ENCODE assay signal across 13 cellular contexts in the genomic region with DNA sequence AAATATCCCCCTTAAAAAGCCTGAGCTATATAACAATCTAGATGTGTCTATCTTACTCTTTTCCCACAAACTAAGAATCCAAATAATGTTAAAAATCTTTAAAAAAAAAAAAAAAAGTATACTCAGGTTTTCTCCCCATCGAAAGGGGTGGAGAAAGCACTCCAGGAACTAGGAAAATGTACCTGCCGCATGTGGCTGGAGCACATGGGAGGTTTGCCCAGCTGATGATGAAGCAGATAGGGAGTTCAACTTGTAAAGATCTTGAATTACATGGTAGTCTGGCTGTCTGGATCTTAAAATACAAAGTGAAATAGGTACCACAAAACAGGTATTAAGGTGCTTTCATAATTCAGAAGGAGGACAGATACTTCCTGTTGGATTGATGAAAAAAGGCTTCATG. TPM values are rescaled to one million over a fixed set of nuclear protein-coding genes. Genes with fewer than 3 reads are reported as not detected.
DNase-seq lines count a peak whose midpoint lies in the region; ATAC-seq, FAIRE-seq and TF ChIP-seq lines count a peak whose summit lies in the region.
"Had no signal": no experiment of that assay in that cellular context is flagged by ENCODE, and none has a peak within 500 bp of the region (broad histone marks: within the 10 kb centered on the region; RNA-seq: fewer than 3 reads in every experiment).

No MANE protein-coding gene starts in this region.

- intact Hi-C loops in K562 (cut with micrococcal nuclease) = loop anchor here (5.0 kb wide), 1 partner anchor 238 kb away; the partner anchor contains the start of gene TAF15

- H3K9ac ChIP-seq in KMS-11 (no peak overlapping the region), K562 (ENCODE audit: insufficient read depth in 1 of 2, low read depth in 2 of 2, low read length in 2 of 2) (peak overlapping the region; percentile 89 to 93)

- CTCF ChIA-PET in K562 (lab: Yijun Ruan, JAX; ENCODE audit: low intra/inter-chr PET ratio) = no interaction called here

- H3K36me3 Mint-ChIP-seq in neural crest cell (ENCODE audit: low read depth) = no peaks in the 10 kb centered on the region

- H2AFZ ChIP-seq in KMS-11 (ENCODE audit: low read depth) (no peak overlapping the region), K562 (ENCODE audit: low read depth, low read length) (no peak overlapping the region)

- H3K4me1 ChIP-seq in DOHH2 (ENCODE audit: control insufficient read depth, low read length) = peaks cover 18% of the 10 kb centered on the region
- H3K4me1 ChIP-seq in KMS-11 (ENCODE audit: low read depth, poor library complexity, severe bottlenecking) = peaks cover 16% of the 10 kb centered on the region
- H3K4me1 ChIP-seq in K562 (replicated peaks in 1 of 2; ENCODE audit: control insufficient read depth in 2 of 2, insufficient read depth in 2 of 2, low read length in 2 of 2) = peaks cover 15 to 31% of the 10 kb centered on the region in 2 experiments

- TF ChIP-seq EP300 in K562 (IDR thresholded peaks at IDR 0.05; ENCODE audit: low read length) = no peak

- peaks cover 29% of the 10 kb centered on the region for H3K4me1 Mint-ChIP-seq in neural crest cell

- peaks cover 44% of the 10 kb centered on the region for H3K79me2 ChIP-seq in DOHH2 (ENCODE audit: control insufficient read depth, low read length)
- peaks cover 27% of the 10 kb centered on the region; the same call in 1 of the 2 replicates for H3K79me2 ChIP-seq in KMS-11 (ENCODE audit: insufficient read depth, low read depth)
- peaks cover 63% of the 10 kb centered on the region for H3K79me2 ChIP-seq in K562 (ENCODE audit: control insufficient read depth, insufficient read depth, low read length)

- no peak for ATAC-seq in K562
- no peak for ATAC-seq in HG03139 (IDR thresholded peaks at IDR 0.05; ENCODE audit: unreplicated experiment)
- ATAC-seq: gastrocnemius medialis had no signal

- peak overlapping the region; percentile 72 for H3K4me3 Mint-ChIP-seq in neural crest cell

- no peaks in the 10 kb centered on the region for H3K9me1 ChIP-seq in K562 (ENCODE audit: control insufficient read depth, insufficient read depth, low read length)

- no peaks in the 10 kb centered on the region for H3K9me3 Mint-ChIP-seq in neural crest cell

- no peaks in the 10 kb centered on the region for H3K9me2 ChIP-seq in DOHH2 (replicated peaks; ENCODE audit: control insufficient read depth, low read length)

- peaks cover 7% of the 10 kb centered on the region; the same call in 1 of the 2 replicates for H3F3A ChIP-seq in DOHH2 (ENCODE audit: control insufficient read depth, insufficient read depth)

- DNase-seq in K562 (ENCODE audit: extremely low read depth in 1 of 4, low spot score in 3 of 4) (no peak), neural crest cell (ENCODE audit: low read depth, low spot score) (no peak), frontal cortex (ENCODE audit: low spot score in 2 of 2) (no peak), MG63 (no peak)
- DNase-seq: gastrocnemius medialis, NCI-H2081 treated with DMSO at 0.1 percent for 48 hours, SHP77 had no signal

- WGBS in K562 (ENCODE audit: insufficient coverage, low coverage, missing lambda C conversion rate) = 5% methylated on average over 2 of the region's 2 CpGs

- in situ Hi-C loops in K562 (cut with MboI) = no loop called here

- peak overlapping the region; percentile 84 for H3K4me3 ChIP-seq in DOHH2 (ENCODE audit: low read length)
- no peak overlapping the region for H3K4me3 ChIP-seq in KMS-11 (IDR thresholded peaks at IDR 0.05; ENCODE audit: insufficient read depth, low read depth, low read length)
- H3K4me3 ChIP-seq in K562 = peak overlapping the region; percentile 93
- no peak overlapping the region; the same call in 1 of the 2 replicates for H3K4me3 ChIP-seq in MG63

- no peaks in the 10 kb centered on the region; the same call in 1 of the 2 replicates for H4K20me1 ChIP-seq in DOHH2 (ENCODE audit: control insufficient read depth, insufficient read depth, low read depth, low read length)
- no peaks in the 10 kb centered on the region for H4K20me1 ChIP-seq in KMS-11 (ENCODE audit: insufficient read depth)
- H4K20me1 ChIP-seq in K562 (replicated peaks; ENCODE audit: control insufficient read depth, insufficient read depth, low read length) = no peaks in the 10 kb centered on the region

- no peak for TF ChIP-seq POLR2A in K562 (conservative IDR thresholded peaks at IDR 0.05)

- H3K9me3 ChIP-seq in DOHH2 (ENCODE audit: control insufficient read depth, insufficient read depth, low read length) (no peaks in the 10 kb centered on the region), K562 (replicated peaks; ENCODE audit: control insufficient read depth, insufficient read depth, low read depth, low read length) (no peaks in the 10 kb centered on the region), MG63 (no peaks in the 10 kb centered on the region)
- H3K9me3 ChIP-seq: gastrocnemius medialis had no signal

- H3K27me3 Mint-ChIP-seq in neural crest cell (ENCODE audit: low read depth) = peaks cover 32% of the 10 kb centered on the region

- no TSS peak for BruUV-seq in K562 (replicated peaks; lab: Mats Ljungman, UMichigan)

- H3K27ac Mint-ChIP-seq in neural crest cell (ENCODE audit: unreplicated experiment) = no peak overlapping the region

- POLR2A ChIA-PET in K562 (lab: Yijun Ruan, JAX) = interaction anchor here (0.6 to 8.6 kb wide), 6 partner anchors 8 to 1351 kb away, joined by 3 to 122 read pairs (median 4); partner anchors contain the start of genes PEX12 and SLFN14

- H3K27ac ChIP-seq in DOHH2 (ENCODE audit: low read depth, low read length) (no peak overlapping the region), KMS-11 (no peak overlapping the region), K562 (ENCODE audit: extremely low read depth, low read depth, low read length) (peak overlapping the region; percentile 96; the same call in 2 of the 3 replicates)

- no peak for TF ChIP-seq RAD21 in K562 (CRISPR knock-in tag; conservative IDR thresholded peaks at IDR 0.05 in 1 of 2, IDR thresholded peaks at IDR 0.05 in 1 of 2)

- H3K27me3 ChIP-seq in DOHH2 (ENCODE audit: control insufficient read depth, low read length) = no peaks in the 10 kb centered on the region; the same call in 1 of the 2 replicates
- H3K27me3 ChIP-seq in KMS-11 (ENCODE audit: insufficient read depth, low read depth) = no peaks in the 10 kb centered on the region
- H3K27me3 ChIP-seq in K562 (ENCODE audit: control insufficient read depth in 2 of 2, insufficient read depth in 2 of 2, low read length in 2 of 2) = no peaks in the 10 kb centered on the region
- 0 out of 2 replicates have a peak, but pooled peaks cover 2% of the 10 kb centered on the region for H3K27me3 ChIP-seq in MG63
- H3K27me3 ChIP-seq: gastrocnemius medialis had no signal

- H3K36me3 ChIP-seq in DOHH2 (ENCODE audit: control insufficient read depth, low read length) = peaks cover 11% of the 10 kb centered on the region
- no peaks in the 10 kb centered on the region for H3K36me3 ChIP-seq in KMS-11 (ENCODE audit: insufficient read depth)
- peaks cover 38% of the 10 kb centered on the region for H3K36me3 ChIP-seq in K562 (ENCODE audit: control insufficient read depth, insufficient read depth, low read length)
- H3K36me3 ChIP-seq in MG63 = peaks cover 24% of the 10 kb centered on the region
- H3K36me3 ChIP-seq: gastrocnemius medialis had no signal

- H3K4me2 ChIP-seq in DOHH2 (ENCODE audit: low read length) (peak overlapping the region; percentile 87), KMS-11 (peak overlapping the region; percentile 87; the same call in 1 of the 2 replicates), K562 (ENCODE audit: insufficient read depth, low read length) (peak overlapping the region; percentile 97)

- FAIRE-seq in K562 (lab: Jason Lieb, UNC) (peak; percentile 11), frontal cortex (lab: Jason Lieb, UNC) (no peak)
- FAIRE-seq: G401.6 had no signal

- TF ChIP-seq CTCF in DOHH2 (IDR thresholded peaks at IDR 0.05; ENCODE audit: low read depth, low read length, poor library complexity, severe bottlenecking) = no peak
- no peak for TF ChIP-seq CTCF in KMS-11 (conservative IDR thresholded peaks at IDR 0.05; ENCODE audit: low read depth, low read length)
- no peak for TF ChIP-seq CTCF in K562 (IDR thresholded peaks at IDR 0.05 in 2 of 3, conservative IDR thresholded peaks at IDR 0.05 in 1 of 3; ENCODE audit: insufficient read depth in 2 of 3, low read depth in 1 of 3, low read length in 3 of 3)
- TF ChIP-seq CTCF in neural crest cell (conservative IDR thresholded peaks at IDR 0.05) = no peak

RNA-seq across cellular contexts. Expression of gene SLFN14, which starts 8.8 kb away (rescaled TPM):
- 4.3 and 10.9 TPM in 2 replicates for total RNA-seq in K562 (2011; cell fraction: chromatin; rRNA removed; ENCODE audit: low replicate concordance)
- 2.5 and 3.9 TPM in 2 replicates for total RNA-seq in K562 (2011; cell fraction: nucleolus; rRNA removed)
- total RNA-seq in K562 (2011; cell fraction: nucleoplasm; rRNA removed) = 3.5 and 4.9 TPM in 2 replicates
- total RNA-seq in K562 (2014; rRNA removed) = 2.7 and 3.0 TPM in 2 replicates
- total RNA-seq in K562 (2014; rRNA removed; fragmentation: Illumina TruSeq; extraction: Trizol) = 4.0 and 5.1 TPM in 2 replicates
- 1.3 and 1.7 TPM in 2 replicates for total RNA-seq in K562 (2015; rRNA removed; fragmentation: Illumina TruSeq; extraction: Trizol)
- total RNA-seq in K562 (2021) = 3.2 and 4.3 TPM in 2 replicates
- 1.2 and 3.9 TPM in 2 replicates for polyA plus RNA-seq in K562 (2011; rRNA removed)
- 0.65 and 1.0 TPM in 2 replicates for polyA plus RNA-seq in K562 (2011; cell fraction: cytosol; rRNA removed)
- polyA plus RNA-seq in K562 (2011; cell fraction: nucleus; rRNA removed) = 0.76 and 2.0 TPM in 2 replicates
- polyA plus RNA-seq in K562 (2012) = 0.89 and 1.3 TPM in 2 replicates
- polyA plus RNA-seq in K562 (2014; fragmentation: Illumina TruSeq; extraction: Trizol) = 3.3 and 3.8 TPM in 2 replicates
- 1 to 10 TPM; 1.6 to 3.1 TPM for polyA plus RNA-seq in K562 (2014; fragmentation: Nextera tagmentation; extraction: Ambion mirVana)
- 2.6 and 3.1 TPM in 2 replicates for polyA plus RNA-seq in K562 (2014; rRNA removed)
- polyA minus RNA-seq in K562 (2011; rRNA and poly(A)+ RNA removed) = 2.1 and 5.7 TPM in 2 replicates
- 0.46 and 2.2 TPM in 2 replicates for polyA minus RNA-seq in K562 (2011; cell fraction: cytosol; rRNA and poly(A)+ RNA removed)
- polyA minus RNA-seq in K562 (2011; cell fraction: nucleus; rRNA and poly(A)+ RNA removed) = 1.4 and 1.9 TPM in 2 replicates
- not detected in 2 replicates for total RNA-seq in neural crest cell
- total RNA-seq in frontal cortex = 0.41 TPM
- total RNA-seq in MG63 (2014; rRNA removed; shearing (Covaris generic); ENCODE audit: low replicate concordance) = not detected in 2 replicates
- total RNA-seq: gastrocnemius medialis, mesenteric fat pad, subcutaneous adipose tissue had no signal

RNA-seq across cellular contexts. Expression of gene PEX12, which starts 9.0 kb away (rescaled TPM):
- 7.7 and 10.2 TPM in 2 replicates for total RNA-seq in K562 (2011; cell fraction: chromatin; rRNA removed; ENCODE audit: low replicate concordance)
- total RNA-seq in K562 (2011; cell fraction: nucleolus; rRNA removed) = 9.2 and 9.3 TPM in 2 replicates
- total RNA-seq in K562 (2011; cell fraction: nucleoplasm; rRNA removed) = 10.9 and 12.7 TPM in 2 replicates
- total RNA-seq in K562 (2014; rRNA removed) = 4.6 and 5.6 TPM in 2 replicates
- 6.4 and 6.8 TPM in 2 replicates for total RNA-seq in K562 (2014; rRNA removed; fragmentation: Illumina TruSeq; extraction: Trizol)
- total RNA-seq in K562 (2015; rRNA removed; fragmentation: Illumina TruSeq; extraction: Trizol) = 5.8 and 6.4 TPM in 2 replicates
- 5.5 and 6.1 TPM in 2 replicates for total RNA-seq in K562 (2021)
- polyA plus RNA-seq in K562 (2011; rRNA removed) = 9.9 and 12.4 TPM in 2 replicates
- 11.1 and 11.7 TPM in 2 replicates for polyA plus RNA-seq in K562 (2011; cell fraction: cytosol; rRNA removed)
- 6.9 and 8.3 TPM in 2 replicates for polyA plus RNA-seq in K562 (2011; cell fraction: nucleus; rRNA removed)
- polyA plus RNA-seq in K562 (2012) = 7.8 TPM in 2 replicates
- 7.9 and 8.4 TPM in 2 replicates for polyA plus RNA-seq in K562 (2014; fragmentation: Illumina TruSeq; extraction: Trizol)
- polyA plus RNA-seq in K562 (2014; fragmentation: Nextera tagmentation; extraction: Ambion mirVana) = 1 to 10 TPM; 4.0 to 6.7 TPM
- 4.5 and 4.9 TPM in 2 replicates for polyA plus RNA-seq in K562 (2014; rRNA removed)
- polyA minus RNA-seq in K562 (2011; rRNA and poly(A)+ RNA removed) = 9.1 and 13.3 TPM in 2 replicates
- polyA minus RNA-seq in K562 (2011; cell fraction: cytosol; rRNA and poly(A)+ RNA removed) = 4.2 and 5.0 TPM in 2 replicates
- 4.8 and 7.3 TPM in 2 replicates for polyA minus RNA-seq in K562 (2011; cell fraction: nucleus; rRNA and poly(A)+ RNA removed)
- 4.2 and 5.1 TPM in 2 replicates for total RNA-seq in neural crest cell
- total RNA-seq in frontal cortex = 6.1 TPM
- total RNA-seq in MG63 (2014; rRNA removed; shearing (Covaris generic); ENCODE audit: low replicate concordance) = 3.9 and 6.1 TPM in 2 replicates

RNA-seq across cellular contexts. Expression of gene AP2B1, which starts 17.7 kb away (rescaled TPM):
- 150 and 264 TPM in 2 replicates for total RNA-seq in K562 (2011; cell fraction: chromatin; rRNA removed; ENCODE audit: low replicate concordance)
- total RNA-seq in K562 (2011; cell fraction: nucleolus; rRNA removed) = 100 and 121 TPM in 2 replicates
- total RNA-seq in K562 (2011; cell fraction: nucleoplasm; rRNA removed) = 133 and 166 TPM in 2 replicates
- total RNA-seq in K562 (2014; rRNA removed) = 90.5 and 115 TPM in 2 replicates
- 114 and 135 TPM in 2 replicates for total RNA-seq in K562 (2014; rRNA removed; fragmentation: Illumina TruSeq; extraction: Trizol)
- total RNA-seq in K562 (2015; rRNA removed; fragmentation: Illumina TruSeq; extraction: Trizol) = 82.0 and 85.9 TPM in 2 replicates
- 221 and 245 TPM in 2 replicates for total RNA-seq in K562 (2021)
- polyA plus RNA-seq in K562 (2011; rRNA removed) = 154 and 287 TPM in 2 replicates
- polyA plus RNA-seq in K562 (2011; cell fraction: cytosol; rRNA removed) = 122 and 145 TPM in 2 replicates
- 151 and 159 TPM in 2 replicates for polyA plus RNA-seq in K562 (2011; cell fraction: nucleus; rRNA removed)
- polyA plus RNA-seq in K562 (2012) = 152 and 157 TPM in 2 replicates
- polyA plus RNA-seq in K562 (2014; fragmentation: Illumina TruSeq; extraction: Trizol) = 191 and 204 TPM in 2 replicates
- polyA plus RNA-seq in K562 (2014; fragmentation: Nextera tagmentation; extraction: Ambion mirVana) = 10 to 100 TPM; 60.1 to 63.6 TPM
- 105 and 126 TPM in 2 replicates for polyA plus RNA-seq in K562 (2014; rRNA removed)
- polyA minus RNA-seq in K562 (2011; rRNA and poly(A)+ RNA removed) = 244 and 452 TPM in 2 replicates
- polyA minus RNA-seq in K562 (2011; cell fraction: cytosol; rRNA and poly(A)+ RNA removed) = 95.2 and 196 TPM in 2 replicates
- polyA minus RNA-seq in K562 (2011; cell fraction: nucleus; rRNA and poly(A)+ RNA removed) = 73.0 and 81.9 TPM in 2 replicates
- total RNA-seq in neural crest cell = 216 and 228 TPM in 2 replicates
- 126 TPM for total RNA-seq in frontal cortex
- 52.9 and 65.0 TPM in 2 replicates for total RNA-seq in MG63 (2014; rRNA removed; shearing (Covaris generic); ENCODE audit: low replicate concordance)

RNA-seq across cellular contexts. Expression of gene SLFN12L, which starts 31.9 kb away (rescaled TPM):
- total RNA-seq in K562 (2011; cell fraction: chromatin; rRNA removed; ENCODE audit: low replicate concordance) = 0.16 and 0.40 TPM in 2 replicates
- total RNA-seq in K562 (2011; cell fraction: nucleolus; rRNA removed) = not detected in 2 replicates
- 0.37 TPM in 1 of 2 replicates, not detected in the other for total RNA-seq in K562 (2011; cell fraction: nucleoplasm; rRNA removed)
- total RNA-seq in K562 (2014; rRNA removed) = 0.04 TPM in 1 of 2 replicates, not detected in the other
- 0.07 TPM in 1 of 2 replicates, not detected in the other for total RNA-seq in K562 (2014; rRNA removed; fragmentation: Illumina TruSeq; extraction: Trizol)
- 0.18 and 0.26 TPM in 2 replicates for total RNA-seq in K562 (2015; rRNA removed; fragmentation: Illumina TruSeq; extraction: Trizol)
- 0.09 and 0.31 TPM in 2 replicates for total RNA-seq in K562 (2021)
- polyA plus RNA-seq in K562 (2011; rRNA removed) = 0.04 TPM in 1 of 2 replicates, not detected in the other
- not detected in 2 replicates for polyA plus RNA-seq in K562 (2011; cell fraction: cytosol; rRNA removed)
- 0.04 TPM in 1 of 2 replicates, not detected in the other for polyA plus RNA-seq in K562 (2011; cell fraction: nucleus; rRNA removed)
- polyA plus RNA-seq in K562 (2012) = 0.05 and 0.58 TPM in 2 replicates
- polyA plus RNA-seq in K562 (2014; fragmentation: Illumina TruSeq; extraction: Trizol) = 0.09 TPM in 1 of 2 replicates, not detected in the other
- polyA plus RNA-seq in K562 (2014; fragmentation: Nextera tagmentation; extraction: Ambion mirVana) = under 1 TPM in 1 of 2 experiments, not detected in 1; 0.04 TPM
- polyA plus RNA-seq in K562 (2014; rRNA removed) = 0.05 TPM in 1 of 2 replicates, not detected in the other
- 0.09 TPM in 1 of 2 replicates, not detected in the other for polyA minus RNA-seq in K562 (2011; rRNA and poly(A)+ RNA removed)
- polyA minus RNA-seq in K562 (2011; cell fraction: cytosol; rRNA and poly(A)+ RNA removed) = not detected in 2 replicates
- 0.27 TPM in 1 of 2 replicates, not detected in the other for polyA minus RNA-seq in K562 (2011; cell fraction: nucleus; rRNA and poly(A)+ RNA removed)
- not detected in 2 replicates for total RNA-seq in neural crest cell
- 0.41 TPM for total RNA-seq in frontal cortex
- not detected in 2 replicates for total RNA-seq in MG63 (2014; rRNA removed; shearing (Covaris generic); ENCODE audit: low replicate concordance)

Comparison
In these comparisons a context has a peak if more than half of its experiments do, and no peak if none do; other contexts are left out.
1. H3K4me3 ChIP-seq: peak in DOHH2 (single experiment) and K562 (single experiment); none in KMS-11 (single experiment) and MG63 (single experiment).
2. Peak in every context shown above with its lines, with median percentiles within 50 percentile points of each other: H3K4me2 ChIP-seq.